Comparison of ENCODE assay signal across 8 cellular contexts in the genomic region with DNA sequence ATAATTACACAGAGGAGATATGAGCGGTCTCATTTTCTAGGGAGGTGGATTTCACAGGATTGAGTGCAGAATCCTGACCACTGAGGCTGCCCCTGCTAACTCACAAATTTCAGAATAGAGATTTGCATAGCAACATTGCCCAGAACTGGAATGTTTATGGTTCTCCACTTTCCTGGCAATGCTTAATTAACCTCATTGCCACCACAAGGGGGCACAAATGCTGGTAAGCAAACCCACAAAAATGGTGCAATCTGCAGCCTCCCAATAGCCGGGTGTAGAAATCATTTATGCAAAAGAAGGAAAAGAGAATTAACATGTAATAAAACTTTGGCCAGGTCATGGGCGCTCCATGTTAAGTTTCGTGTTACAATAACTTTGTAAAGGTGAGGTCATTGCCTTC.
DNase-seq lines count a peak whose midpoint lies in the region; ATAC-seq and TF ChIP-seq lines count a peak whose summit lies in the region.

No MANE protein-coding gene starts in this region.

- CTCF ChIA-PET in HEK293T (lab: Yijun Ruan, JAX): no interaction called here
- CTCF ChIA-PET in PC-9 (lab: Charles Lee): no interaction called here

- H3K36me3 ChIP-seq in PC-9 (ENCODE audit: low read depth): no peaks in the 10 kb centered on the region

- H3K9me3 Mint-ChIP-seq in osteocyte (ENCODE audit: unreplicated experiment): no peaks in the 10 kb centered on the region

- no peaks in the 10 kb centered on the region for H3K4me1 Mint-ChIP-seq in osteocyte (ENCODE audit: unreplicated experiment)

- H3K36me3 Mint-ChIP-seq in osteocyte (ENCODE audit: unreplicated experiment): no peaks in the 10 kb centered on the region

- no peaks in the 10 kb centered on the region for H3K27me3 ChIP-seq in PC-9 (ENCODE audit: insufficient read depth, low read depth)

- H3K79me2 ChIP-seq in PC-9 (ENCODE audit: low read depth): no peaks in the 10 kb centered on the region

- TF ChIP-seq CTCF in PC-9 (conservative IDR thresholded peaks at IDR 0.05) (peak; percentile 81), fibroblast of mammary gland (conservative IDR thresholded peaks at IDR 0.05; ENCODE audit: control insufficient read depth, insufficient read depth, low read depth, low read length) (peak; percentile 55), osteocyte (IDR thresholded peaks at IDR 0.05) (peak; percentile 54)

- no peaks in the 10 kb centered on the region for H3K9me2 ChIP-seq in PC-9 (ENCODE audit: insufficient read depth)

- H3K27me3 Mint-ChIP-seq in osteocyte (ENCODE audit: unreplicated experiment): no peaks in the 10 kb centered on the region

- no peak for ATAC-seq in GM21447 (IDR thresholded peaks at IDR 0.05; ENCODE audit: unreplicated experiment)

- no peak overlapping the region for H3K4me2 ChIP-seq in PC-9

- H3F3A ChIP-seq in PC-9 (ENCODE audit: insufficient read depth, low read depth): no peaks in the 10 kb centered on the region

- H3K9me3 ChIP-seq in PC-9 (ENCODE audit: insufficient read depth, low read depth): no peaks in the 10 kb centered on the region

- no peak overlapping the region for H3K27ac ChIP-seq in PC-9

- POLR2A ChIA-PET in HEK293T (lab: Yijun Ruan, JAX): no interaction called here
- POLR2A ChIA-PET in PC-9 (lab: Charles Lee; ENCODE audit: unreplicated experiment): no interaction called here

- intact Hi-C loops in PC-9 (cut with micrococcal nuclease; ENCODE audit: unreplicated experiment): loop anchor here (1.0 kb wide), 2 partner anchors 56 to 204 kb away; no protein-coding TSS in a partner anchor

- no peaks in the 10 kb centered on the region for H3K4me1 ChIP-seq in PC-9 (replicated peaks; ENCODE audit: insufficient read depth)

- no peak overlapping the region for H3K27ac Mint-ChIP-seq in osteocyte (ENCODE audit: unreplicated experiment)

- BruUV-seq in PC-9 (replicated peaks; lab: Mats Ljungman, UMichigan): no TSS peak

- H2AFZ ChIP-seq in PC-9: no peak overlapping the region

- no peaks in the 10 kb centered on the region for H4K20me1 ChIP-seq in PC-9 (ENCODE audit: insufficient read depth)

- H3K4me3 Mint-ChIP-seq in osteocyte (ENCODE audit: unreplicated experiment): no peak overlapping the region

- peak; percentile 71 for DNase-seq in DMS 273 (lab: John Stamatoyannopoulos, UW; ENCODE audit: unreplicated experiment)
- no peak for DNase-seq in DMS 273 treated with DMSO at 0.1 percent for 48 hours (lab: John Stamatoyannopoulos, UW)
- peak; percentile 37 for DNase-seq in HEK293T (ENCODE audit: extremely low spot score)
- DNase-seq in PC-9: peak; percentile 8 to 41
- DNase-seq in fibroblast of mammary gland (ENCODE audit: low read depth): peak; percentile 50
- no peak for DNase-seq in osteocyte (ENCODE audit: extremely low spot score, unreplicated experiment)
- DNase-seq in activated CD8-positive, alpha-beta memory T cell treated with anti-CD3 and anti-CD28 coated beads for 24 hours: no peak

- H3K4me3 ChIP-seq in PC-9 (no peak overlapping the region), fibroblast of mammary gland (ENCODE audit: control insufficient read depth, low read depth, low read length) (no peak overlapping the region)

TF ChIP-seq in HEK293T, 16 proteins besides CTCF, POLR2A, EP300 and RAD21:
- TF ChIP-seq SUZ12 (IDR thresholded peaks at IDR 0.05): no peak
- TF ChIP-seq NFRKB (IDR thresholded peaks at IDR 0.05): no peak
- no peak for TF ChIP-seq FOXA1 (IDR thresholded peaks at IDR 0.05)
- TF ChIP-seq BHLHE40 (IDR thresholded peaks at IDR 0.05; ENCODE audit: borderline replicate concordance): no peak
- no peak for TF ChIP-seq L3MBTL2 (conservative IDR thresholded peaks at IDR 0.05)
- no peak for TF ChIP-seq ELF4 (IDR thresholded peaks at IDR 0.05)
- no peak for TF ChIP-seq HDGF (IDR thresholded peaks at IDR 0.05; ENCODE audit: borderline replicate concordance)
- TF ChIP-seq TARDBP (IDR thresholded peaks at IDR 0.05): no peak
- no peak for TF ChIP-seq CTBP1 (IDR thresholded peaks at IDR 0.05; ENCODE audit: borderline replicate concordance)
- no peak for TF ChIP-seq LEF1 (IDR thresholded peaks at IDR 0.05; ENCODE audit: borderline replicate concordance)
- TF ChIP-seq FOXM1 (IDR thresholded peaks at IDR 0.05; ENCODE audit: borderline replicate concordance): no peak
TF ChIP-seq in HEK293T: peak in this region for 0.

Comparison
In these comparisons a context has a peak if more than half of its experiments do, and no peak if none do; other contexts are left out.
1. DNase-seq: peak in DMS 273 (single experiment), HEK293T (single experiment), PC-9 (2 of 2) and fibroblast of mammary gland (single experiment); none in DMS 273 treated with DMSO at 0.1 percent for 48 hours (single experiment), osteocyte (single experiment) and activated CD8-positive, alpha-beta memory T cell treated with anti-CD3 and anti-CD28 coated beads for 24 hours (single experiment).
2. Peak in every context shown above with its lines, with median percentiles within 50 percentile points of each other: CTCF ChIP-seq.